In the genomic region with DNA sequence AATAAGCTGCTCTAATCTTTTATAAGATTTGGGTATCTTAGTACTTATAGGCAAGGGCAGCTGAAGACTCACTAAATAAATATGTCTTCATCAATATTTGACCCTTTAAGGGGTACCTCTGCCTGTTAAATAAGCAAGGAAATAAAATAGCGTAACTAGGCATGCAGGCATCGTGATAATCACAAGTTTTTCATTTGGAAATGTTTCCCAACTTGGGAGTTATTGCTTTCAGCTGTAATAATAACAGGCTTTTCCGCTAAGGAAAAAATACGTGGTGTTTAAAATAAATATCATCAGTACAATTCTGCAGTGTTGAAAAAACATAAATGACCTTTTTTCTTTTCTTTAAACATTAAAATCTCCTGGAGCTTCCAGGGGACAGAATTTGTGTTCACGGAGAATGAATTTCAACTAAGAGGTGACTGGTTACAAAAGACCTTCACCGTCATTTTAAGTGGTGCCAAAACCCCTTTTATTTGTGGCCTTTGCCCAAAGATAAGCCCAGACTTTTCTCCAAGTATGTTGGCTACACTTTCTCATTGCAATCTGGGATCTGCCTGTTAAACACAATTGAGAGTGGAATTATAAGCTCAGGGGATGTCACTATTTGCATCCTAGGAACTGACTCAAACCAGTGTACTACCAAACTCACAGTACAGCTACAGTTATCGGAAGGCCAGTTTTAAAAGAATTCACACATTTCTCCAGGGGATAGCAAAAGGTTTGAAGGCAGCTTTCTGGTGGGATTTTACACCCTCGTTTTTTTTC, we compare ENCODE assay signal across 1 cellular context.
TF ChIP-seq lines count a peak whose summit lies in the region.

No MANE protein-coding gene starts in this region.

TF ChIP-seq in WTC11, 78 proteins besides CTCF, POLR2A, EP300 and RAD21 (continued from another document):
- TF ChIP-seq, protein P1, sequence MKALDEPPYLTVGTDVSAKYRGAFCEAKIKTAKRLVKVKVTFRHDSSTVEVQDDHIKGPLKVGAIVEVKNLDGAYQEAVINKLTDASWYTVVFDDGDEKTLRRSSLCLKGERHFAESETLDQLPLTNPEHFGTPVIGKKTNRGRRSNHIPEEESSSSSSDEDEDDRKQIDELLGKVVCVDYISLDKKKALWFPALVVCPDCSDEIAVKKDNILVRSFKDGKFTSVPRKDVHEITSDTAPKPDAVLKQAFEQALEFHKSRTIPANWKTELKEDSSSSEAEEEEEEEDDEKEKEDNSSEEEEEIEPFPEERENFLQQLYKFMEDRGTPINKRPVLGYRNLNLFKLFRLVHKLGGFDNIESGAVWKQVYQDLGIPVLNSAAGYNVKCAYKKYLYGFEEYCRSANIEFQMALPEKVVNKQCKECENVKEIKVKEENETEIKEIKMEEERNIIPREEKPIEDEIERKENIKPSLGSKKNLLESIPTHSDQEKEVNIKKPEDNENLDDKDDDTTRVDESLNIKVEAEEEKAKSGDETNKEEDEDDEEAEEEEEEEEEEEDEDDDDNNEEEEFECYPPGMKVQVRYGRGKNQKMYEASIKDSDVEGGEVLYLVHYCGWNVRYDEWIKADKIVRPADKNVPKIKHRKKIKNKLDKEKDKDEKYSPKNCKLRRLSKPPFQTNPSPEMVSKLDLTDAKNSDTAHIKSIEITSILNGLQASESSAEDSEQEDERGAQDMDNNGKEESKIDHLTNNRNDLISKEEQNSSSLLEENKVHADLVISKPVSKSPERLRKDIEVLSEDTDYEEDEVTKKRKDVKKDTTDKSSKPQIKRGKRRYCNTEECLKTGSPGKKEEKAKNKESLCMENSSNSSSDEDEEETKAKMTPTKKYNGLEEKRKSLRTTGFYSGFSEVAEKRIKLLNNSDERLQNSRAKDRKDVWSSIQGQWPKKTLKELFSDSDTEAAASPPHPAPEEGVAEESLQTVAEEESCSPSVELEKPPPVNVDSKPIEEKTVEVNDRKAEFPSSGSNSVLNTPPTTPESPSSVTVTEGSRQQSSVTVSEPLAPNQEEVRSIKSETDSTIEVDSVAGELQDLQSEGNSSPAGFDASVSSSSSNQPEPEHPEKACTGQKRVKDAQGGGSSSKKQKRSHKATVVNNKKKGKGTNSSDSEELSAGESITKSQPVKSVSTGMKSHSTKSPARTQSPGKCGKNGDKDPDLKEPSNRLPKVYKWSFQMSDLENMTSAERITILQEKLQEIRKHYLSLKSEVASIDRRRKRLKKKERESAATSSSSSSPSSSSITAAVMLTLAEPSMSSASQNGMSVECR (CRISPR knock-in tag; IDR thresholded peaks at IDR 0.05; ENCODE audit: borderline replicate concordance), result no peak
- no peak for TF ChIP-seq NFATC4 (CRISPR knock-in tag; IDR thresholded peaks at IDR 0.05)
TF ChIP-seq in WTC11: peak in this region for 0.
